In genomic region chrX:150848914-150849365, GRCh38 we compare ENCODE assay signal across 9 cellular contexts. TPM values are rescaled to one million over a fixed set of nuclear protein-coding genes. Genes with fewer than 3 reads are reported as not detected.
A peak's percentile ranks its signal among the peaks of the same experiment; 100 is the strongest.
DNase-seq lines count a peak whose midpoint lies in the region; ATAC-seq and TF ChIP-seq lines count a peak whose summit lies in the region.
"Had no signal": no experiment of that assay in that cellular context is flagged by ENCODE, and none has a peak within 500 bp of the region (broad histone marks: within the 10 kb centered on the region; RNA-seq: fewer than 3 reads in every experiment).

No MANE protein-coding gene starts in this region.

- H3K4me3 Mint-ChIP-seq in activated CD8-positive, alpha-beta T cell treated with anti-CD3 and anti-CD28 coated beads for 36 hours, result no peak overlapping the region
- H3K4me3 Mint-ChIP-seq: memory B cell had no signal

- no peaks in the 10 kb centered on the region for H3K27me3 Mint-ChIP-seq in activated CD8-positive, alpha-beta T cell treated with anti-CD3 and anti-CD28 coated beads for 36 hours
- H3K27me3 Mint-ChIP-seq: memory B cell had no signal

- POLR2A ChIA-PET in activated CD8-positive, alpha-beta T cell treated with anti-CD3 and anti-CD28 coated beads for 36 hours (lab: Charles Lee), result no interaction called here

- TF ChIP-seq CTCF in activated CD8-positive, alpha-beta T cell treated with anti-CD3 and anti-CD28 coated beads for 36 hours (IDR thresholded peaks at IDR 0.05), result no peak

- intact Hi-C loops in activated CD8-positive, alpha-beta T cell treated with anti-CD3 and anti-CD28 coated beads for 36 hours (cut with micrococcal nuclease), result no loop called here
- intact Hi-C loops in sciatic nerve (cut with DNase I), result no loop called here

- peak; percentile 83 for DNase-seq in H4 (ENCODE audit: low spot score)
- DNase-seq in NCI-H2029 (lab: John Stamatoyannopoulos, UW), result peak; percentile 84
- peak; percentile 11 for DNase-seq in activated CD8-positive, alpha-beta T cell treated with anti-CD3 and anti-CD28 coated beads for 36 hours
- DNase-seq in sciatic nerve (ENCODE audit: low spot score), result no peak
- no peak for DNase-seq in stimulated activated CD4-positive, alpha-beta T cell treated with anti-CD3 and anti-CD28 coated beads, Interleukin-1b, Interleukin-23, amount 100 ng/mL, for 48 hours
- DNase-seq: stimulated activated CD4-positive, alpha-beta T cell treated with anti-CD3 and anti-CD28 coated beads, Interleukin-2, amount 100 ng/mL, for 24 hours had no signal

- H3K27ac Mint-ChIP-seq in activated CD8-positive, alpha-beta T cell treated with anti-CD3 and anti-CD28 coated beads for 36 hours, result no peak overlapping the region
- H3K27ac Mint-ChIP-seq: memory B cell had no signal

- ATAC-seq in activated CD8-positive, alpha-beta T cell treated with anti-CD3 and anti-CD28 coated beads for 36 hours, result no peak
- ATAC-seq in sciatic nerve (peak; percentile 69), SK-N-SH treated with all-trans-retinoic acid at 6 μM for 48 hours (no peak), HG03565 (IDR thresholded peaks at IDR 0.05; ENCODE audit: unreplicated experiment) (no peak)

- peaks cover 6% of the 10 kb centered on the region for H3K36me3 Mint-ChIP-seq in activated CD8-positive, alpha-beta T cell treated with anti-CD3 and anti-CD28 coated beads for 36 hours (ENCODE audit: low read depth)

- H3K9me3 Mint-ChIP-seq in activated CD8-positive, alpha-beta T cell treated with anti-CD3 and anti-CD28 coated beads for 36 hours, result no peaks in the 10 kb centered on the region
- H3K9me3 Mint-ChIP-seq: memory B cell had no signal

- CTCF ChIA-PET in activated CD8-positive, alpha-beta T cell treated with anti-CD3 and anti-CD28 coated beads for 36 hours (lab: Charles Lee), result no interaction called here

- peaks cover 7% of the 10 kb centered on the region for H3K4me1 Mint-ChIP-seq in activated CD8-positive, alpha-beta T cell treated with anti-CD3 and anti-CD28 coated beads for 36 hours (ENCODE audit: low read depth)

TF ChIP-seq in SK-N-SH treated with all-trans-retinoic acid at 6 μM for 48 hours, 23 proteins besides CTCF, POLR2A, EP300 and RAD21:
- TF ChIP-seq ARNTL (CRISPR knock-in tag; IDR thresholded peaks at IDR 0.05; ENCODE audit: borderline replicate concordance, low read depth), result no peak
- TF ChIP-seq ISL1 (CRISPR knock-in tag; IDR thresholded peaks at IDR 0.05), result no peak
- TF ChIP-seq CSDC2 (CRISPR knock-in tag; IDR thresholded peaks at IDR 0.05), result no peak
- no peak for TF ChIP-seq POU6F1 (CRISPR knock-in tag; IDR thresholded peaks at IDR 0.05; ENCODE audit: borderline replicate concordance, low read depth)

RNA-seq across cellular contexts. Expression of gene CD99L2, which starts 49.5 kb away (rescaled TPM):
- 43.3 and 51.1 TPM in 2 replicates for total RNA-seq in H4 (2014; rRNA removed; shearing (Covaris generic))
- 10 to 100 TPM; 11.9 to 12.6 TPM for total RNA-seq in activated CD8-positive, alpha-beta T cell treated with anti-CD3 and anti-CD28 coated beads for 36 hours
- total RNA-seq in sciatic nerve, result 108 TPM

Comparison
In these comparisons a context has a peak if more than half of its experiments do, and no peak if none do; other contexts are left out.
1. DNase-seq: peak in H4 (single experiment), NCI-H2029 (single experiment) and activated CD8-positive, alpha-beta T cell treated with anti-CD3 and anti-CD28 coated beads for 36 hours (single experiment); none in sciatic nerve (single experiment) and stimulated activated CD4-positive, alpha-beta T cell treated with anti-CD3 and anti-CD28 coated beads, Interleukin-1b, Interleukin-23, amount 100 ng/mL, for 48 hours (single experiment).